In the genomic region with DNA sequence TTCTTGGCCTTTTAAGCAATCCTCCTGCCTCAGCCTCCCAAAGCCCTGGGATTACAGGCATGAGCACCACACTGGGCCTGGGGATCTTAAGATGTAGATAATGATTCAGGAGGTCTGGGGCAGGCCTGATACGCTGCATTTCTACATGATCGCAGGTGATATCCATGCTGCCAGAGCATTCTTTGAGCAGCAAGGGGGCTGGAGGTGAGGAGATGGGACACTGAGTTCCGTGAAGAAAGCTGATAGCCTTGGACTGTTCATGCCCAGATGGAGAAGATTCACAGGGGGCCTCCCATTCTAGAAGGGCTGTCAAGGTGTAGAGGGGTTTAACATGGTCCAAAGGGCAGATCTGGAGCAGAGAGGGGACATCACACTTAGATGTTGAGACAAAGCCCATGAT, we compare ENCODE assay signal across 17 cellular contexts.
DNase-seq lines count a peak whose midpoint lies in the region; ATAC-seq and TF ChIP-seq lines count a peak whose summit lies in the region.
"Had no signal": no experiment of that assay in that cellular context is flagged by ENCODE, and none has a peak within 500 bp of the region (broad histone marks: within the 10 kb centered on the region; RNA-seq: fewer than 3 reads in every experiment).

No MANE protein-coding gene starts in this region.

- no peaks in the 10 kb centered on the region for H3K36me3 Mint-ChIP-seq in osteocyte (ENCODE audit: unreplicated experiment)

- DNase-seq in activated CD8-positive, alpha-beta memory T cell treated with anti-CD3 and anti-CD28 coated beads, Interleukin-2, amount 50 U/mL, for 48 hours: peak; percentile 20
- no peak for DNase-seq in activated CD8-positive, alpha-beta memory T cell treated with anti-CD3 and anti-CD28 coated beads, Interleukin-2, amount 50 U/mL, for 4 hours
- peak; percentile 35 for DNase-seq in islet precursor cell
- DNase-seq in osteocyte (ENCODE audit: extremely low spot score, unreplicated experiment): peak; percentile 62
- DNase-seq in central memory CD4-positive, alpha-beta T cell: no peak
- DNase-seq in activated CD4-positive, CD25-positive, alpha-beta regulatory T cell (lab: John Stamatoyannopoulos, UW): no peak
- DNase-seq: AML-193, C1 segment of cervical spinal cord, GDM1, KG1, NCI-H1105, NCI-H1694, NCI-H446, NCI-H526, Peyer's patch had no signal

- H3K27me3 Mint-ChIP-seq in osteocyte (ENCODE audit: unreplicated experiment): peaks cover 44% of the 10 kb centered on the region

- H3K4me3 Mint-ChIP-seq in osteocyte (ENCODE audit: unreplicated experiment): no peak overlapping the region

- H3K4me1 Mint-ChIP-seq in osteocyte (ENCODE audit: unreplicated experiment): no peaks in the 10 kb centered on the region

- no peaks in the 10 kb centered on the region for H3K9me3 Mint-ChIP-seq in osteocyte (ENCODE audit: unreplicated experiment)

- no peak overlapping the region for H3K27ac Mint-ChIP-seq in osteocyte (ENCODE audit: unreplicated experiment)

- ATAC-seq in HG03108 (IDR thresholded peaks at IDR 0.05; ENCODE audit: unreplicated experiment): no peak
- ATAC-seq: HCT116 had no signal

- no peak for TF ChIP-seq CTCF in osteocyte (IDR thresholded peaks at IDR 0.05)

Comparison
In these comparisons a context has a peak if more than half of its experiments do, and no peak if none do; other contexts are left out.
1. DNase-seq: peak in activated CD8-positive, alpha-beta memory T cell treated with anti-CD3 and anti-CD28 coated beads, Interleukin-2, amount 50 U/mL, for 48 hours (single experiment), islet precursor cell (single experiment) and osteocyte (single experiment); none in activated CD8-positive, alpha-beta memory T cell treated with anti-CD3 and anti-CD28 coated beads, Interleukin-2, amount 50 U/mL, for 4 hours (single experiment), central memory CD4-positive, alpha-beta T cell (single experiment) and activated CD4-positive, CD25-positive, alpha-beta regulatory T cell (0 of 4).